8 cellular contexts compared by ENCODE assay signal in genomic region chr16:30747799-30748633, GRCh38. TPM values are rescaled to one million over a fixed set of nuclear protein-coding genes. Genes with fewer than 3 reads are reported as not detected.
DNase-seq lines count a peak whose midpoint lies in the region; TF ChIP-seq lines count a peak whose summit lies in the region.

PHKG2 (plus strand) TSS chr16:30748425; CDS start chr16:30748821, 396 bp downstream.

- H3K4me1 Mint-ChIP-seq in activated naive CD4-positive, alpha-beta T cell treated with anti-CD3 and anti-CD28 coated beads for 36 hours (ENCODE audit: low read depth) = peaks cover 19% of the 10 kb centered on the region

- peak within 1 kb of the TSS; percentile 52 to 77 (median 72) for H3K9ac ChIP-seq in subcutaneous abdominal adipose tissue (ENCODE audit: low read length in 5 of 5)

- DNase-seq in GM03348 (ENCODE audit: low spot score) = peak; percentile 99
- peak; percentile 96 for DNase-seq in HFF-Myc (ENCODE audit: extremely low read depth, low read depth)
- peak; percentile 98 for DNase-seq in NAMALWA (ENCODE audit: low spot score)
- DNase-seq in SK-N-DZ (ENCODE audit: low spot score) = peak; percentile 99
- DNase-seq in activated naive CD4-positive, alpha-beta T cell treated with anti-CD3 and anti-CD28 coated beads for 36 hours = peak; percentile 99
- DNase-seq in foreskin melanocyte = peak; percentile 98

- peaks cover 19% of the 10 kb centered on the region for H3K36me3 Mint-ChIP-seq in activated naive CD4-positive, alpha-beta T cell treated with anti-CD3 and anti-CD28 coated beads for 36 hours (ENCODE audit: low read depth)

- no peaks in the 10 kb centered on the region for H3K27me3 ChIP-seq in neuron (ENCODE audit: insufficient read depth, low read length)
- H3K27me3 ChIP-seq in subcutaneous abdominal adipose tissue (ENCODE audit: control insufficient read depth in 5 of 5, insufficient read depth in 4 of 5, low read length in 5 of 5) = no peaks in the 10 kb centered on the region

- H3K4me3 ChIP-seq in HFF-Myc (replicated peaks; ENCODE audit: low read depth, low read length) = peak within 1 kb of the TSS; percentile 62
- H3K4me3 ChIP-seq in neuron (ENCODE audit: low read length) = peak within 1 kb of the TSS; percentile 57
- H3K4me3 ChIP-seq in subcutaneous abdominal adipose tissue (ENCODE audit: low read depth in 1 of 5, low read length in 5 of 5) = peak within 1 kb of the TSS; percentile 78 to 93 (median 86)

- intact Hi-C loops in activated naive CD4-positive, alpha-beta T cell treated with anti-CD3 and anti-CD28 coated beads for 36 hours (cut with micrococcal nuclease) = loop anchor here (1.0 to 2.0 kb wide), 8 partner anchors 14 to 327 kb away; partner anchors contain the start of genes CFAP119, FBRS, PRR14 and RNF40

- H3K9me3 Mint-ChIP-seq in activated naive CD4-positive, alpha-beta T cell treated with anti-CD3 and anti-CD28 coated beads for 36 hours = no peaks in the 10 kb centered on the region

- CTCF ChIA-PET in activated naive CD4-positive, alpha-beta T cell treated with anti-CD3 and anti-CD28 coated beads for 36 hours (lab: Charles Lee) = interaction anchor here (0.5 to 1.4 kb wide), 6 partner anchors 18 to 152 kb away, joined by 3 to 6 read pairs (median 5); no protein-coding TSS in a partner anchor

- H3K4me1 ChIP-seq in neuron (ENCODE audit: insufficient read depth, low read length) = no peaks in the 10 kb centered on the region
- peaks cover 5 to 17% (median 8%) of the 10 kb centered on the region in 5 donors for H3K4me1 ChIP-seq in subcutaneous abdominal adipose tissue (ENCODE audit: control insufficient read depth in 5 of 5, insufficient read depth in 5 of 5, low read length in 5 of 5)

- peak within 1 kb of the TSS; percentile 78 for H3K27ac ChIP-seq in subcutaneous abdominal adipose tissue (ENCODE audit: low read depth, low read length)

- H2AFZ ChIP-seq in neuron (ENCODE audit: low read depth, low read length) = peak within 1 kb of the TSS; percentile 68

- TF ChIP-seq CTCF in HFF-Myc (IDR thresholded peaks at IDR 0.05; ENCODE audit: low read depth, low read length, missing control alignments) = no peak

- H3K4me3 Mint-ChIP-seq in activated naive CD4-positive, alpha-beta T cell treated with anti-CD3 and anti-CD28 coated beads for 36 hours = peak within 1 kb of the TSS; percentile 89

- peaks cover 26% of the 10 kb centered on the region for H3K36me3 ChIP-seq in neuron (ENCODE audit: insufficient read depth, low read length)
- peaks cover 6 to 46% (median 22%) of the 10 kb centered on the region in 5 donors for H3K36me3 ChIP-seq in subcutaneous abdominal adipose tissue (ENCODE audit: control insufficient read depth in 5 of 5, insufficient read depth in 5 of 5, low read length in 5 of 5)

- peak within 1 kb of the TSS; percentile 86 for H3K27ac Mint-ChIP-seq in activated naive CD4-positive, alpha-beta T cell treated with anti-CD3 and anti-CD28 coated beads for 36 hours

- H3K9me3 ChIP-seq in neuron (ENCODE audit: low read length) (no peaks in the 10 kb centered on the region), subcutaneous abdominal adipose tissue (ENCODE audit: control insufficient read depth in 5 of 5, low read length in 5 of 5) (no peaks in the 10 kb centered on the region)

- H3K27me3 Mint-ChIP-seq in activated naive CD4-positive, alpha-beta T cell treated with anti-CD3 and anti-CD28 coated beads for 36 hours (ENCODE audit: low read depth) = no peaks in the 10 kb centered on the region

RNA-seq across cellular contexts. Expression of gene PHKG2, which starts in this region (rescaled TPM):
- 23.3 and 28.6 TPM in 2 replicates for polyA plus RNA-seq in SK-N-DZ (2014; cell fraction: cytosol; rRNA removed)
- 71.3 and 96.4 TPM in 2 replicates for polyA plus RNA-seq in SK-N-DZ (2014; cell fraction: nucleus; rRNA removed)
- total RNA-seq in activated naive CD4-positive, alpha-beta T cell treated with anti-CD3 and anti-CD28 coated beads for 36 hours = 10 to 100 TPM; 23.3 to 26.4 TPM

Comparison
In these comparisons a context has a peak if more than half of its experiments do, and no peak if none do; other contexts are left out.
1. Peak in every context shown above with its lines: DNase-seq, H3K4me3 ChIP-seq and H3K27ac ChIP-seq.